In genomic region chr2:140744379-140744778, GRCh38 we compare ENCODE assay signal across 35 cellular contexts.
"Had no signal": no experiment of that assay in that cellular context is flagged by ENCODE, and none has a peak within 500 bp of the region (broad histone marks: within the 10 kb centered on the region; RNA-seq: fewer than 3 reads in every experiment).

No MANE protein-coding gene starts in this region.

- H3K27me3 ChIP-seq: MG63 had no signal

- DNase-seq: Karpas-422, Kasumi-1, MG63, MM.1S, MV-4-11, NCI-H1048, NCI-H1092, NCI-H1092 treated with DMSO at 0.1 percent for 48 hours, NCI-H1105, NCI-H1105 treated with DMSO at 0.1 percent for 48 hours, NCI-H1417, NCI-H1417 treated with DMSO at 0.1 percent for 48 hours, NCI-H1436, NCI-H1436 treated with DMSO at 0.1 percent for 48 hours, NCI-H146, NCI-H1694, NCI-H1694 treated with DMSO at 0.1 percent for 48 hours, NCI-H187, NCI-H187 treated with DMSO at 0.1 percent for 48 hours, NCI-H1930, NCI-H2029, NCI-H2029 treated with DMSO at 0.1 percent for 48 hours, NCI-H2081, NCI-H2081 treated with DMSO at 0.1 percent for 48 hours, NCI-H2107, NCI-H2171, NCI-H2171 treated with DMSO at 0.1 percent for 48 hours, NCI-H2227 treated with DMSO at 0.1 percent for 48 hours, NCI-H226, NCI-H345, NCI-H446, NCI-H446 treated with DMSO at 0.1 percent for 48 hours, NCI-H510A, NCI-H510A treated with DMSO at 0.1 percent for 48 hours, NCI-H524 had no signal

- H3K36me3 ChIP-seq: MG63 had no signal

- H3K4me3 ChIP-seq: MG63 had no signal

- H3K9me3 ChIP-seq: MG63 had no signal
